In genomic region chr22:18000441-18001039, GRCh38 we compare ENCODE assay signal across 8 cellular contexts. TPM values are rescaled to one million over a fixed set of nuclear protein-coding genes. Genes with fewer than 3 reads are reported as not detected.
DNase-seq lines count a peak whose midpoint lies in the region.

No MANE protein-coding gene starts in this region.

- peak overlapping the region; percentile 75 to 99 (median 97) for H3K4me2 ChIP-seq in BLaER1 treated with 17β-estradiol and CSF1 and Interleukin-3, amounts not matched to agents 10 nM and 100 nM

- no peaks in the 10 kb centered on the region for H3K9me3 ChIP-seq in BLaER1 treated with 17β-estradiol and CSF1 and Interleukin-3, amounts not matched to agents 10 nM and 100 nM (replicated peaks in 1 of 11)

- peak overlapping the region; percentile 79 to 97 (median 93) for H3K4me3 ChIP-seq in BLaER1 treated with 17β-estradiol and CSF1 and Interleukin-3, amounts not matched to agents 10 nM and 100 nM
- H3K4me3 ChIP-seq in Jurkat, Clone E6-1 (ENCODE audit: low read length): peak overlapping the region; percentile 81
- H3K4me3 ChIP-seq in rectal smooth muscle tissue (ENCODE audit: low read length): peak overlapping the region; percentile 64

- H3K4me1 ChIP-seq in BLaER1 treated with 17β-estradiol and CSF1 and Interleukin-3, amounts not matched to agents 10 nM and 100 nM: peaks cover 36 to 80% (median 69%) of the 10 kb centered on the region in 10 experiments
- H3K4me1 ChIP-seq in rectal smooth muscle tissue (ENCODE audit: control insufficient read depth, insufficient read depth, low read length): peaks cover 7% of the 10 kb centered on the region

- no peak overlapping the region for H3K27ac Mint-ChIP-seq in activated T-helper 1 cell treated with anti-CD3 and anti-CD28 coated beads, Interleukin-12 subunit alpha, Interleukin-12 subunit beta, Interleukin-2, Interleukin-4 antibody, amounts not matched to agents 30 ng/mL and 10 ng/mL and 1 ng/mL, durations not matched to agents 14 hours and 24 hours and 36 hours

- peak overlapping the region in 10 of 11 experiments; percentile 83 to 95 (median 89); a peak in 20 of 22 replicates for H3K27ac ChIP-seq in BLaER1 treated with 17β-estradiol and CSF1 and Interleukin-3, amounts not matched to agents 10 nM and 100 nM
- peak overlapping the region; percentile 91 for H3K27ac ChIP-seq in rectal smooth muscle tissue (ENCODE audit: low read depth, low read length)

- peak overlapping the region; percentile 84 to 96 (median 90) for H3K9ac ChIP-seq in BLaER1 treated with 17β-estradiol and CSF1 and Interleukin-3, amounts not matched to agents 10 nM and 100 nM
- H3K9ac ChIP-seq in rectal smooth muscle tissue (ENCODE audit: low read length): peak overlapping the region; percentile 21

- H3K4me3 Mint-ChIP-seq in activated T-helper 1 cell treated with anti-CD3 and anti-CD28 coated beads, Interleukin-12 subunit alpha, Interleukin-12 subunit beta, Interleukin-2, Interleukin-4 antibody, amounts not matched to agents 30 ng/mL and 10 ng/mL and 1 ng/mL, durations not matched to agents 14 hours and 24 hours and 36 hours: peak overlapping the region; percentile 78

- no peaks in the 10 kb centered on the region for H3K9me3 Mint-ChIP-seq in activated T-helper 1 cell treated with anti-CD3 and anti-CD28 coated beads, Interleukin-12 subunit alpha, Interleukin-12 subunit beta, Interleukin-2, Interleukin-4 antibody, amounts not matched to agents 30 ng/mL and 10 ng/mL and 1 ng/mL, durations not matched to agents 14 hours and 24 hours and 36 hours

- H3K27me3 ChIP-seq in BLaER1 treated with 17β-estradiol and CSF1 and Interleukin-3, amounts not matched to agents 10 nM and 100 nM: peaks cover 5 to 17% (median 11%) of the 10 kb centered on the region in 11 experiments; a peak in 15 of 22 replicates
- no peaks in the 10 kb centered on the region for H3K27me3 ChIP-seq in rectal smooth muscle tissue (ENCODE audit: control insufficient read depth, insufficient read depth, low read length)

- no peak for DNase-seq in Jurkat, Clone E6-1 (ENCODE audit: low read depth, low spot score)
- DNase-seq in activated T-helper 1 cell treated with anti-CD3 and anti-CD28 coated beads, Interleukin-12 subunit alpha, Interleukin-12 subunit beta, Interleukin-2, Interleukin-4 antibody, amounts not matched to agents 30 ng/mL and 10 ng/mL and 1 ng/mL, durations not matched to agents 14 hours and 24 hours and 36 hours (ENCODE audit: low spot score): no peak
- DNase-seq in glomerular visceral epithelial cell (ENCODE audit: extremely low spot score) (peak; percentile 27), SKM-1 treated with dmso at 0.1 percent for 144 hours (lab: John Stamatoyannopoulos, UW; ENCODE audit: unreplicated experiment) (no peak), CD1c-positive myeloid dendritic cell (ENCODE audit: extremely low spot score) (no peak), NCI-H2107 (lab: John Stamatoyannopoulos, UW) (no peak)

- no peaks in the 10 kb centered on the region for H3K36me3 ChIP-seq in BLaER1 treated with 17β-estradiol and CSF1 and Interleukin-3, amounts not matched to agents 10 nM and 100 nM
- no peaks in the 10 kb centered on the region for H3K36me3 ChIP-seq in rectal smooth muscle tissue (ENCODE audit: control insufficient read depth, insufficient read depth, low read length)

- peaks cover 22% of the 10 kb centered on the region for H3K27me3 Mint-ChIP-seq in activated T-helper 1 cell treated with anti-CD3 and anti-CD28 coated beads, Interleukin-12 subunit alpha, Interleukin-12 subunit beta, Interleukin-2, Interleukin-4 antibody, amounts not matched to agents 30 ng/mL and 10 ng/mL and 1 ng/mL, durations not matched to agents 14 hours and 24 hours and 36 hours (ENCODE audit: insufficient read depth)

- H3K4me1 Mint-ChIP-seq in activated T-helper 1 cell treated with anti-CD3 and anti-CD28 coated beads, Interleukin-12 subunit alpha, Interleukin-12 subunit beta, Interleukin-2, Interleukin-4 antibody, amounts not matched to agents 30 ng/mL and 10 ng/mL and 1 ng/mL, durations not matched to agents 14 hours and 24 hours and 36 hours (ENCODE audit: low read depth): peaks cover 45% of the 10 kb centered on the region

- peaks cover 0 to 58% (median 50%) of the 10 kb centered on the region in 11 experiments; a peak in 19 of 22 replicates for H4K20me1 ChIP-seq in BLaER1 treated with 17β-estradiol and CSF1 and Interleukin-3, amounts not matched to agents 10 nM and 100 nM

- intact Hi-C loops in activated T-helper 1 cell treated with anti-CD3 and anti-CD28 coated beads, Interleukin-12 subunit alpha, Interleukin-12 subunit beta, Interleukin-2, Interleukin-4 antibody, amounts not matched to agents 30 ng/mL and 10 ng/mL and 1 ng/mL, durations not matched to agents 14 hours and 24 hours and 36 hours (cut with micrococcal nuclease): loop anchor here (1.0 to 2.0 kb wide), 2 partner anchors 20 to 77 kb away; partner anchors contain the start of gene PEX26

- peaks cover 5% of the 10 kb centered on the region for H3K36me3 Mint-ChIP-seq in activated T-helper 1 cell treated with anti-CD3 and anti-CD28 coated beads, Interleukin-12 subunit alpha, Interleukin-12 subunit beta, Interleukin-2, Interleukin-4 antibody, amounts not matched to agents 30 ng/mL and 10 ng/mL and 1 ng/mL, durations not matched to agents 14 hours and 24 hours and 36 hours (ENCODE audit: low read depth)

RNA-seq across cellular contexts. Expression of gene MICAL3, which starts 23.8 kb away (rescaled TPM):
- polyA plus RNA-seq in Jurkat, Clone E6-1 (2012; ENCODE audit: insufficient read depth, insufficient read length): 18.3 TPM
- total RNA-seq in activated T-helper 1 cell treated with anti-CD3 and anti-CD28 coated beads, Interleukin-12 subunit alpha, Interleukin-12 subunit beta, Interleukin-2, Interleukin-4 antibody, amounts not matched to agents 30 ng/mL and 10 ng/mL and 1 ng/mL, durations not matched to agents 14 hours and 24 hours and 36 hours: 47.8 and 50.6 TPM in 2 replicates
